ENCODE assay signal across 36 cellular contexts in the genomic region with DNA sequence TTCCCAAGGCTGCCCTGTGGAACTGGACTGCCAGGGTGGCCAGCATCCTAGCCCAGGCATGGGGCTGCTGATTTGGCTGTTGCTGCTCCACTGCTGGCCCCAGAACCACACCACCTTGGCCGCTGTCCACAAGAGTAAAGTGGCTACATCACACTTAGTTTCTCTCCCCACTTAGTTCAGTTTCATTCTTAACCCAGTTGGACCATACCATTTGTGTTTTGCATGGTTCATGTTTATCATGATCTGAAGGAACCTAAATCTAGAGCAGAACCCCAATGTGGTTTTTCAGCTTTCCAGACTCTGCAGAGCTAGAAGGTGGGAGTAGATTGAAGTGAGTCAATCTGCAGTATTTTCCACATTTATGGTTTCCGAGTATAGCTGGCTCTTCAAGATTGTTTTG.
"Had no signal": no experiment of that assay in that cellular context is flagged by ENCODE, and none has a peak within 500 bp of the region (broad histone marks: within the 10 kb centered on the region; RNA-seq: fewer than 3 reads in every experiment).

No MANE protein-coding gene starts in this region.

- H3K4me1 Mint-ChIP-seq: activated B cell treated with CpG ODN at 0.5 μM for 24 hours; activated CD4-positive, alpha-beta T cell treated with anti-CD3 and anti-CD28 coated beads, Interleukin-2, amount 10 ng/mL, durations not matched to agents 24 days and 14 days; activated naive CD4-positive, alpha-beta T cell treated with anti-CD3 and anti-CD28 coated beads, Interleukin-2, amount 10 ng/mL, durations not matched to agents 7 days and 5 days; activated naive CD4-positive, alpha-beta T cell treated with anti-CD3 and anti-CD28 coated beads, Interleukin-2, amount 50 U/mL, for 24 hours; activated naive CD8-positive, alpha-beta T cell treated with anti-CD3 and anti-CD28 coated beads, Interleukin-2, amount 10 ng/mL, durations not matched to agents 7 days and 5 days; activated naive CD8-positive, alpha-beta T cell treated with anti-CD3 and anti-CD28 coated beads, Interleukin-2, amount 50 U/mL, for 24 hours; brain; central memory CD8-positive, alpha-beta T cell had no signal

- FAIRE-seq: astrocyte, bronchial epithelial cell, TTC549 had no signal

- ATAC-seq: activated CD8-positive, alpha-beta T cell treated with anti-CD3 and anti-CD28 coated beads for 36 hours; activated naive CD8-positive, alpha-beta T cell treated with anti-CD3 and anti-CD28 coated beads, Interleukin-2, amount 50 U/mL, for 24 hours; activated T-cell treated with anti-CD3 and anti-CD28 coated beads, Interleukin-2, amount 50 U/mL, for 4 hours had no signal

- H3K27me3 Mint-ChIP-seq: activated naive CD4-positive, alpha-beta T cell treated with anti-CD3 and anti-CD28 coated beads, Interleukin-2, amount 50 U/mL, for 24 hours; brain had no signal

- H3K36me3 Mint-ChIP-seq: activated CD4-positive, alpha-beta memory T cell treated with anti-CD3 and anti-CD28 coated beads for 36 hours; activated naive CD4-positive, alpha-beta T cell treated with anti-CD3 and anti-CD28 coated beads, Interleukin-2, amount 10 ng/mL, durations not matched to agents 7 days and 5 days; activated naive CD4-positive, alpha-beta T cell treated with anti-CD3 and anti-CD28 coated beads, Interleukin-2, amount 50 U/mL, for 24 hours; activated naive CD8-positive, alpha-beta T cell; activated naive CD8-positive, alpha-beta T cell treated with anti-CD3 and anti-CD28 coated beads, Interleukin-2, amount 10 ng/mL, durations not matched to agents 7 days and 5 days had no signal

- DNase-seq: activated B cell treated with CpG ODN at 0.5 μM for 24 hours; activated CD4-positive, alpha-beta memory T cell treated with anti-CD3 and anti-CD28 coated beads for 36 hours; activated CD4-positive, alpha-beta T cell treated with anti-CD3 and anti-CD28 coated beads for 4 hours; activated CD4-positive, alpha-beta T cell treated with anti-CD3 and anti-CD28 coated beads, Interleukin-2, amount 10 ng/mL, durations not matched to agents 24 days and 14 days; activated CD4-positive, alpha-beta T cell treated with anti-CD3 and anti-CD28 coated beads, Interleukin-2, amount 50 U/mL, for 1 hour; activated CD4-positive, alpha-beta T cell treated with anti-CD3 and anti-CD28 coated beads, Interleukin-2, amount 50 U/mL, for 4 hours; activated CD4-positive, CD25-positive, alpha-beta regulatory T cell treated with anti-CD3 and anti-CD28 coated beads, Interleukin-2, amount 50 U/mL, for 72 hours; activated CD8-positive, alpha-beta memory T cell treated with anti-CD3 and anti-CD28 coated beads, Interleukin-2, amount 50 U/mL, for 4 hours; activated CD8-positive, alpha-beta T cell treated with anti-CD3 and anti-CD28 coated beads for 36 hours; activated effector memory CD4-positive, alpha-beta T cell treated with Interleukin-2 at 50 U/mL for 16 hours; activated gamma-delta T cell; activated naive CD4-positive, alpha-beta T cell treated with anti-CD3 and anti-CD28 coated beads, Interleukin-2, amount 10 ng/mL, durations not matched to agents 7 days and 5 days; activated naive CD4-positive, alpha-beta T cell treated with Interleukin-2 at 50 U/mL for 16 hours; activated naive CD8-positive, alpha-beta T cell treated with anti-CD3 and anti-CD28 coated beads, Interleukin-2, amount 10 ng/mL, durations not matched to agents 7 days and 5 days; activated naive CD8-positive, alpha-beta T cell treated with anti-CD3 and anti-CD28 coated beads, Interleukin-2, amount 50 U/mL, for 24 hours; activated T-cell treated with anti-CD3 and anti-CD28 coated beads for 4 hours; activated T-cell treated with anti-CD3 and anti-CD28 coated beads, Interleukin-2, amount 50 U/mL, for 1 hour; activated T-cell treated with anti-CD3 and anti-CD28 coated beads, Interleukin-2, amount 50 U/mL, for 4 hours; amniotic stem cell; aorta; caudate nucleus; cerebellar nuclear complex; T-helper 1 cell; T-helper 2 cell; T-helper 9 cell had no signal

- H3K4me3 Mint-ChIP-seq: activated B cell treated with CpG ODN at 0.5 μM for 24 hours; activated CD4-positive, alpha-beta memory T cell treated with anti-CD3 and anti-CD28 coated beads for 36 hours; activated CD4-positive, alpha-beta T cell treated with anti-CD3 and anti-CD28 coated beads, Interleukin-2, amount 10 ng/mL, durations not matched to agents 24 days and 14 days; activated CD8-positive, alpha-beta T cell treated with anti-CD3 and anti-CD28 coated beads for 36 hours; activated naive CD4-positive, alpha-beta T cell treated with anti-CD3 and anti-CD28 coated beads, Interleukin-2, amount 10 ng/mL, durations not matched to agents 7 days and 5 days; activated naive CD4-positive, alpha-beta T cell treated with anti-CD3 and anti-CD28 coated beads, Interleukin-2, amount 50 U/mL, for 24 hours; activated naive CD8-positive, alpha-beta T cell; activated naive CD8-positive, alpha-beta T cell treated with anti-CD3 and anti-CD28 coated beads, Interleukin-2, amount 10 ng/mL, durations not matched to agents 7 days and 5 days; activated naive CD8-positive, alpha-beta T cell treated with anti-CD3 and anti-CD28 coated beads, Interleukin-2, amount 50 U/mL, for 24 hours; activated T-cell treated with anti-CD3 and anti-CD28 coated beads, Interleukin-2, amount 50 U/mL, for 4 hours; activated T-helper 1 cell treated with anti-CD3 and anti-CD28 coated beads, Interleukin-12 subunit alpha, Interleukin-12 subunit beta, Interleukin-2, Interleukin-4 antibody, amounts not matched to agents 30 ng/mL and 10 ng/mL and 1 ng/mL, durations not matched to agents 14 hours and 24 hours and 36 hours; brain; central memory CD8-positive, alpha-beta T cell; T-helper 1 cell treated with Interleukin-12 subunit alpha and Interleukin-12 subunit beta and Interleukin-4 antibody, amounts not matched to agents 30 μg/mL and 1 μg/mL, for 36 hours; T-helper 2 cell treated with Interferon-gamma antibody and Interleukin-4, amounts not matched to agents 5 μg/mL and 100 μg/mL, for 36 hours had no signal

- H3K9me3 Mint-ChIP-seq: activated B cell treated with CpG ODN at 0.5 μM for 24 hours; activated CD4-positive, alpha-beta memory T cell treated with anti-CD3 and anti-CD28 coated beads for 36 hours; activated CD4-positive, alpha-beta T cell treated with anti-CD3 and anti-CD28 coated beads, Interleukin-2, amount 10 ng/mL, durations not matched to agents 24 days and 14 days; activated CD8-positive, alpha-beta T cell treated with anti-CD3 and anti-CD28 coated beads for 36 hours; activated naive CD4-positive, alpha-beta T cell treated with anti-CD3 and anti-CD28 coated beads, Interleukin-2, amount 10 ng/mL, durations not matched to agents 7 days and 5 days; activated naive CD4-positive, alpha-beta T cell treated with anti-CD3 and anti-CD28 coated beads, Interleukin-2, amount 50 U/mL, for 24 hours; activated naive CD8-positive, alpha-beta T cell treated with anti-CD3 and anti-CD28 coated beads, Interleukin-2, amount 10 ng/mL, durations not matched to agents 7 days and 5 days; activated naive CD8-positive, alpha-beta T cell treated with anti-CD3 and anti-CD28 coated beads, Interleukin-2, amount 50 U/mL, for 24 hours; activated T-cell treated with anti-CD3 and anti-CD28 coated beads, Interleukin-2, amount 50 U/mL, for 4 hours; activated T-helper 1 cell treated with anti-CD3 and anti-CD28 coated beads, Interleukin-12 subunit alpha, Interleukin-12 subunit beta, Interleukin-2, Interleukin-4 antibody, amounts not matched to agents 30 ng/mL and 10 ng/mL and 1 ng/mL, durations not matched to agents 14 hours and 24 hours and 36 hours; activated T-helper 2 cell treated with anti-CD3 and anti-CD28 coated beads, Interferon-gamma antibody, Interleukin-2, Interleukin-4, amounts not matched to agents 10 μg/mL and 5 μg/mL and 100 μg/mL, durations not matched to agents 14 hours and 24 hours and 36 hours; central memory CD8-positive, alpha-beta T cell; T-helper 1 cell treated with Interleukin-12 subunit alpha and Interleukin-12 subunit beta and Interleukin-4 antibody, amounts not matched to agents 30 μg/mL and 1 μg/mL, for 36 hours; T-helper 2 cell treated with Interferon-gamma antibody and Interleukin-4, amounts not matched to agents 5 μg/mL and 100 μg/mL, for 36 hours had no signal

- H3K27ac Mint-ChIP-seq: activated B cell treated with CpG ODN at 0.5 μM for 24 hours; activated CD4-positive, alpha-beta memory T cell treated with anti-CD3 and anti-CD28 coated beads for 36 hours; activated CD4-positive, alpha-beta T cell treated with anti-CD3 and anti-CD28 coated beads, Interleukin-2, amount 10 ng/mL, durations not matched to agents 24 days and 14 days; activated CD8-positive, alpha-beta T cell treated with anti-CD3 and anti-CD28 coated beads for 36 hours; activated naive CD4-positive, alpha-beta T cell treated with anti-CD3 and anti-CD28 coated beads, Interleukin-2, amount 10 ng/mL, durations not matched to agents 7 days and 5 days; activated naive CD4-positive, alpha-beta T cell treated with anti-CD3 and anti-CD28 coated beads, Interleukin-2, amount 50 U/mL, for 24 hours; activated naive CD8-positive, alpha-beta T cell; activated naive CD8-positive, alpha-beta T cell treated with anti-CD3 and anti-CD28 coated beads, Interleukin-2, amount 10 ng/mL, durations not matched to agents 7 days and 5 days; activated naive CD8-positive, alpha-beta T cell treated with anti-CD3 and anti-CD28 coated beads, Interleukin-2, amount 50 U/mL, for 24 hours; activated T-helper 1 cell treated with anti-CD3 and anti-CD28 coated beads, Interleukin-12 subunit alpha, Interleukin-12 subunit beta, Interleukin-2, Interleukin-4 antibody, amounts not matched to agents 30 ng/mL and 10 ng/mL and 1 ng/mL, durations not matched to agents 14 hours and 24 hours and 36 hours; activated T-helper 2 cell treated with anti-CD3 and anti-CD28 coated beads, Interferon-gamma antibody, Interleukin-2, Interleukin-4, amounts not matched to agents 10 μg/mL and 5 μg/mL and 100 μg/mL, durations not matched to agents 14 hours and 24 hours and 36 hours; brain; T-helper 1 cell treated with Interleukin-12 subunit alpha and Interleukin-12 subunit beta and Interleukin-4 antibody, amounts not matched to agents 30 μg/mL and 1 μg/mL, for 36 hours; T-helper 2 cell treated with Interferon-gamma antibody and Interleukin-4, amounts not matched to agents 5 μg/mL and 100 μg/mL, for 36 hours had no signal
